Comparison of ENCODE assay signal across 1 cellular context in genomic region chr2:196295005-196295404, GRCh38.
TF ChIP-seq lines count a peak whose summit lies in the region.

No MANE protein-coding gene starts in this region.

TF ChIP-seq in SK-N-SH treated with all-trans-retinoic acid at 6 μM for 48 hours, 23 proteins besides CTCF, POLR2A, EP300 and RAD21 (continued from another document):
- TF ChIP-seq CREB5 (CRISPR knock-in tag; IDR thresholded peaks at IDR 0.05; ENCODE audit: low read depth) (no peak), ARNTL (CRISPR knock-in tag; IDR thresholded peaks at IDR 0.05; ENCODE audit: borderline replicate concordance, low read depth) (no peak), ISL1 (CRISPR knock-in tag; IDR thresholded peaks at IDR 0.05) (no peak), PATZ1 (CRISPR knock-in tag; IDR thresholded peaks at IDR 0.05; ENCODE audit: borderline replicate concordance) (no peak), SNAI2 (CRISPR knock-in tag; IDR thresholded peaks at IDR 0.05) (no peak)
